Comparison of ENCODE assay signal across 14 cellular contexts in genomic region chr21:35077975-35078374, GRCh38.
"Had no signal": no experiment of that assay in that cellular context is flagged by ENCODE, and none has a peak within 500 bp of the region (broad histone marks: within the 10 kb centered on the region; RNA-seq: fewer than 3 reads in every experiment).

No MANE protein-coding gene starts in this region.

- H3K4me3 ChIP-seq: dorsolateral prefrontal cortex, esophagus muscularis mucosa, prostate gland, right lobe of liver, transverse colon had no signal

- H3K36me3 ChIP-seq: esophagus muscularis mucosa, prostate gland, right lobe of liver, transverse colon had no signal

- H3K27me3 ChIP-seq: esophagus muscularis mucosa, right lobe of liver, transverse colon had no signal

- H3K4me3 Mint-ChIP-seq: activated B cell treated with CpG ODN at 0.5 μM for 24 hours; activated CD8-positive, alpha-beta memory T cell treated with anti-CD3 and anti-CD28 coated beads, Interleukin-2, amount 10 ng/mL, durations not matched to agents 7 days and 5 days; activated naive CD8-positive, alpha-beta T cell; immature natural killer cell; natural killer cell; stimulated activated memory B cell treated with anti-CD40 and anti-IgM and Interleukin-4, amounts not matched to agents 10 μg/mL and 1 μg/mL and 100 μg/mL, for 72 hours; T-helper 17 cell had no signal

- H3K27ac Mint-ChIP-seq: activated B cell treated with CpG ODN at 0.5 μM for 24 hours; activated CD8-positive, alpha-beta memory T cell treated with anti-CD3 and anti-CD28 coated beads, Interleukin-2, amount 10 ng/mL, durations not matched to agents 7 days and 5 days; activated naive CD8-positive, alpha-beta T cell; immature natural killer cell; natural killer cell; stimulated activated memory B cell treated with anti-CD40 and anti-IgM and Interleukin-4, amounts not matched to agents 10 μg/mL and 1 μg/mL and 100 μg/mL, for 72 hours had no signal

- H3K27me3 Mint-ChIP-seq: activated naive CD8-positive, alpha-beta T cell; T-helper 17 cell had no signal

- H3K27ac ChIP-seq: dorsolateral prefrontal cortex, esophagus muscularis mucosa, prostate gland, right lobe of liver, transverse colon had no signal

- DNase-seq: activated B cell treated with CpG ODN at 0.5 μM for 24 hours; activated CD8-positive, alpha-beta memory T cell treated with anti-CD3 and anti-CD28 coated beads, Interleukin-2, amount 10 ng/mL, durations not matched to agents 7 days and 5 days; anterior cingulate cortex; dorsolateral prefrontal cortex; glutamatergic neuron; immature natural killer cell; natural killer cell; right lobe of liver; T-helper 17 cell; transverse colon had no signal

- H3K4me1 ChIP-seq: prostate gland, right lobe of liver had no signal

- ATAC-seq: activated CD8-positive, alpha-beta memory T cell treated with anti-CD3 and anti-CD28 coated beads, Interleukin-2, amount 10 ng/mL, durations not matched to agents 7 days and 5 days; natural killer cell; right lobe of liver; stimulated activated memory B cell treated with anti-CD40 and anti-IgM and Interleukin-4, amounts not matched to agents 10 μg/mL and 1 μg/mL and 100 μg/mL, for 72 hours; T-helper 17 cell had no signal

- H3K4me1 Mint-ChIP-seq: activated B cell treated with CpG ODN at 0.5 μM for 24 hours; immature natural killer cell; stimulated activated memory B cell treated with anti-CD40 and anti-IgM and Interleukin-4, amounts not matched to agents 10 μg/mL and 1 μg/mL and 100 μg/mL, for 72 hours; T-helper 17 cell had no signal

- H3K9me3 ChIP-seq: prostate gland, transverse colon had no signal
